In the genomic region with DNA sequence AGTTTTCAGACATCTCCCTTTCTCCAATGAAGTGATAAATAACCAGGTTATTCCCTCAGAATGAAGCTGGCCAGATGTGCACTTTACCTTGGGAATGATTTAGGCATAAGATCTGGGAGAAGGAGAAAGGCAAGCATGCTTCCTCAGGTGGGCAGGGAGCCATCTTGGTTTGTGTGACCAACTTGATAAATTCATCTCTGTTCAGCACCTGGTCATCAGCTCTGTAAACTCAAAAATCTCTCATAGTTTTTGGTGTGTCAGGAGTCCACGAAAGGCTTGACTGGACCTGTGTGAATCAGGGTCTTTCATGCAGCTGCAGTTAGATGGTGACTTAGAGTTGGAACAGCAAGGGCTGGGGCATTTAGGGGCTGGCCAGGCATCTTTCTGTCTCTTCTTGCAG, we compare ENCODE assay signal across 1 cellular context.
TF ChIP-seq lines count a peak whose summit lies in the region.

No MANE protein-coding gene starts in this region.

TF ChIP-seq in H1, 55 proteins besides CTCF, POLR2A, EP300 and RAD21:
- 0 out of 2 replicates have a peak, but pooled peaks have one; percentile 25 for TF ChIP-seq YY1 (IDR thresholded peaks at IDR 0.05; ENCODE audit: low read depth, low read length)
- TF ChIP-seq SP4 (IDR thresholded peaks at IDR 0.05; ENCODE audit: low read length) = no peak
